Comparison of ENCODE assay signal across 26 cellular contexts in the genomic region with DNA sequence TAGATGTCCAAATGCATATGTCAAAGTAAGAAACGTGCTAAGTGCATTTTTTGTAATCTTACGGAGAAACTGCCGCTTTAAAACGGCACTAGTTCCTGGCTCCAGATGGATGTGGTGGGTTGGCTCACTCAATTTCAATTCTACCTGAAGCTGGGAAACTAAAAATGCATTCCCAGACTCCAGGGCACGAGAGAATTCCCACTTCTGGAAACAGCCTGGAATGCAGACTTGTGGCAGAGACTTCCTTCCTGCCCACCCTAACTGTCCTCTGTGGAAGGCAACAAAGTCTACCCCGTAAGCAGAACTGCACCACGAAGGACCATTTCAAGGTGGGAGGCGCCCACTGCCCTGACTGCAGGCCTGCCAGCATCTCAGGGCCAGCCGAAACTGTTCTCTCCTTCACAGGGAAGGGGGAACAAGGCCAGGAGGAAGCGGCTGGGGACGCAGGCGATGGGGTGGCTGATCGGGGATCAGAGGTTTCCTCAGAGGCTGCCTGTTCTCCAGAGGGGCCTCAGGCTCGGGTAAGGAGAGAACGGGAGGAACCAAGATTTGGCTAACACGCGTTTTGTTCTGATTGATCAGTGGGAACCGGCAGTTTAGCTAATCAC.
DNase-seq lines count a peak whose midpoint lies in the region; ATAC-seq and TF ChIP-seq lines count a peak whose summit lies in the region.
"Had no signal": no experiment of that assay in that cellular context is flagged by ENCODE, and none has a peak within 500 bp of the region (broad histone marks: within the 10 kb centered on the region; RNA-seq: fewer than 3 reads in every experiment).

No MANE protein-coding gene starts in this region.

- H3K9me3 ChIP-seq in BLaER1 treated with 17β-estradiol and CSF1 and Interleukin-3, amounts not matched to agents 10 nM and 100 nM (replicated peaks in 1 of 11), result no peaks in the 10 kb centered on the region
- no peaks in the 10 kb centered on the region for H3K9me3 ChIP-seq in ascending aorta
- no peaks in the 10 kb centered on the region for H3K9me3 ChIP-seq in mesodermal cell (ENCODE audit: control insufficient read depth, low read length)
- no peaks in the 10 kb centered on the region for H3K9me3 ChIP-seq in sigmoid colon
- H3K9me3 ChIP-seq: colonic mucosa had no signal

- H3K79me2 ChIP-seq in mesendoderm (ENCODE audit: control insufficient read depth, insufficient read depth, low read length), result peaks cover 3% of the 10 kb centered on the region

- DNase-seq in ascending aorta (ENCODE audit: low spot score in 2 of 2), result no peak
- no peak for DNase-seq in sigmoid colon
- DNase-seq in activated T-cell treated with anti-CD3 and anti-CD28 coated beads for 4 hours, result no peak
- no peak for DNase-seq in KBM-7
- no peak for DNase-seq in mesendoderm
- DNase-seq: ACHN; activated CD4-positive, CD25-positive, alpha-beta regulatory T cell; activated naive CD4-positive, alpha-beta T cell treated with anti-CD3 and anti-CD28 coated beads, Interleukin-2, amount 10 ng/mL, durations not matched to agents 7 days and 5 days; amniotic stem cell; Calu3; colonic mucosa; DND-41; effector memory CD4-positive, alpha-beta T cell; erythroblast; NCI-H1048; NCI-H1694; NCI-H510A; occipital lobe; Right ventricle myocardium superior; small intestine; stimulated activated CD4-positive, alpha-beta T cell treated with anti-CD3 and anti-CD28 coated beads, Interleukin-1b, Interleukin-23, amount 100 ng/mL, for 48 hours; stimulated activated CD8-positive, alpha-beta memory T cell treated with anti-CD3 and anti-CD28 coated beads, Interleukin-4, amount 100 ng/mL, for 48 hours had no signal

- no peak overlapping the region for H3K4me3 ChIP-seq in BLaER1 treated with 17β-estradiol and CSF1 and Interleukin-3, amounts not matched to agents 10 nM and 100 nM
- peak overlapping the region; percentile 2 to 15 for H3K4me3 ChIP-seq in ascending aorta
- no peak overlapping the region for H3K4me3 ChIP-seq in mesodermal cell (ENCODE audit: extremely low read depth, insufficient read depth, low read length, poor library complexity, severe bottlenecking)
- H3K4me3 ChIP-seq in sigmoid colon, result no peak overlapping the region
- H3K4me3 ChIP-seq in mesendoderm (ENCODE audit: low read length), result no peak overlapping the region
- H3K4me3 ChIP-seq: colonic mucosa had no signal

- intact Hi-C loops in ascending aorta (cut with DNase I) (no loop called here), sigmoid colon (cut with DNase I) (no loop called here)

- H3K56ac ChIP-seq in mesendoderm (ENCODE audit: low read length), result no peak overlapping the region

- no peak overlapping the region for H3K23ac ChIP-seq in mesendoderm (ENCODE audit: low read length)

- H3K4me2 ChIP-seq in BLaER1 treated with 17β-estradiol and CSF1 and Interleukin-3, amounts not matched to agents 10 nM and 100 nM, result peak overlapping the region in 9 of 11 experiments; percentile 2 to 52 (median 37); a peak in 16 of 22 replicates
- no peak overlapping the region for H3K4me2 ChIP-seq in mesendoderm (ENCODE audit: low read length)

- H3K18ac ChIP-seq in mesendoderm (ENCODE audit: low read length), result no peak overlapping the region

- no peak overlapping the region for H2BK120ac ChIP-seq in mesendoderm (ENCODE audit: low read depth, low read length)

- peaks cover 19 to 70% (median 32%) of the 10 kb centered on the region in 11 experiments; a peak in 21 of 22 replicates for H3K27me3 ChIP-seq in BLaER1 treated with 17β-estradiol and CSF1 and Interleukin-3, amounts not matched to agents 10 nM and 100 nM
- H3K27me3 ChIP-seq in ascending aorta (no peaks in the 10 kb centered on the region), sigmoid colon (no peaks in the 10 kb centered on the region), mesendoderm (ENCODE audit: insufficient read depth, low read length, poor library complexity) (no peaks in the 10 kb centered on the region)
- H3K27me3 ChIP-seq: colonic mucosa had no signal

- no peak overlapping the region for H4K5ac ChIP-seq in mesendoderm (ENCODE audit: low read length)

- no peak for TF ChIP-seq EP300 in sigmoid colon (IDR thresholded peaks at IDR 0.05)

- no peak for TF ChIP-seq POLR2A in sigmoid colon (IDR thresholded peaks at IDR 0.05)

- peaks cover 33 to 56% (median 46%) of the 10 kb centered on the region in 10 experiments for H3K4me1 ChIP-seq in BLaER1 treated with 17β-estradiol and CSF1 and Interleukin-3, amounts not matched to agents 10 nM and 100 nM
- H3K4me1 ChIP-seq in ascending aorta (peaks cover 6 to 52% of the 10 kb centered on the region in 2 donors), mesodermal cell (ENCODE audit: control insufficient read depth, insufficient read depth, low read length, poor library complexity, severe bottlenecking) (peaks cover 54% of the 10 kb centered on the region), sigmoid colon (peaks cover 0 to 92% (median 89%) of the 10 kb centered on the region in 4 donors), mesendoderm (ENCODE audit: control insufficient read depth, low read depth, low read length) (peaks cover 13% of the 10 kb centered on the region)
- H3K4me1 ChIP-seq: colonic mucosa had no signal

- H2BK5ac ChIP-seq in mesendoderm (ENCODE audit: low read length), result no peak overlapping the region

- ATAC-seq in GM18909 (IDR thresholded peaks at IDR 0.05; ENCODE audit: poor library complexity, unreplicated experiment), result no peak
- ATAC-seq: HCT116 had no signal

- TF ChIP-seq CTCF in ascending aorta (IDR thresholded peaks at IDR 0.05) (no peak), sigmoid colon (IDR thresholded peaks at IDR 0.05) (no peak)

- no peak overlapping the region for H2BK15ac ChIP-seq in mesendoderm (replicated peaks; ENCODE audit: low read depth)

- no peak overlapping the region for H3K4ac ChIP-seq in mesendoderm (ENCODE audit: low read depth, low read length)

- H3K9ac ChIP-seq in BLaER1 treated with 17β-estradiol and CSF1 and Interleukin-3, amounts not matched to agents 10 nM and 100 nM, result no peak overlapping the region
- no peak overlapping the region for H3K9ac ChIP-seq in mesendoderm (ENCODE audit: low read length)

- H4K20me1 ChIP-seq in BLaER1 treated with 17β-estradiol and CSF1 and Interleukin-3, amounts not matched to agents 10 nM and 100 nM, result peaks cover 25 to 100% (median 93%) of the 10 kb centered on the region in 11 experiments; a peak in 21 of 22 replicates

- 92 to 95% methylated on average over 14 to 16 of the region's 18 CpGs for WGBS in mesodermal cell (ENCODE audit: insufficient coverage in 2 of 2), 2 experiments
- WGBS in sigmoid colon, 2 donors, result 63 to 85% methylated on average over 18 of the region's 18 CpGs
- no CpG with 5 or more reads among the region's 18 CpGs for WGBS in mesendoderm (ENCODE audit: extremely low coverage, insufficient coverage, low lambda C conversion rate)

- H3K27ac ChIP-seq in BLaER1 treated with 17β-estradiol and CSF1 and Interleukin-3, amounts not matched to agents 10 nM and 100 nM, result no peak overlapping the region
- peak overlapping the region; percentile 92 to 95 for H3K27ac ChIP-seq in ascending aorta
- peak overlapping the region; percentile 49 for H3K27ac ChIP-seq in mesodermal cell (ENCODE audit: low read depth, low read length, severe bottlenecking)
- H3K27ac ChIP-seq in sigmoid colon, result peak overlapping the region in 3 of 4 donors; percentile 17 to 79 (median 77)
- H3K27ac ChIP-seq in mesendoderm (ENCODE audit: low read depth, low read length), result no peak overlapping the region
- H3K27ac ChIP-seq: colonic mucosa had no signal

- H2AK5ac ChIP-seq in mesendoderm (ENCODE audit: low read length), result no peak overlapping the region

- no peak overlapping the region for H4K8ac ChIP-seq in mesendoderm (ENCODE audit: low read depth, low read length)

- no peaks in the 10 kb centered on the region for H3K36me3 ChIP-seq in BLaER1 treated with 17β-estradiol and CSF1 and Interleukin-3, amounts not matched to agents 10 nM and 100 nM
- H3K36me3 ChIP-seq in ascending aorta (no peaks in the 10 kb centered on the region), mesodermal cell (ENCODE audit: control insufficient read depth, insufficient read depth, low read length) (no peaks in the 10 kb centered on the region), sigmoid colon (no peaks in the 10 kb centered on the region), mesendoderm (ENCODE audit: control insufficient read depth, insufficient read depth, low read length) (no peaks in the 10 kb centered on the region)
- H3K36me3 ChIP-seq: colonic mucosa had no signal

- in situ Hi-C loops in KBM-7 (cut with MboI; ENCODE audit: low pct_unique_long_range_greater_than_20kb, low sequenced_read_pairs), result no loop called here

- H3K79me1 ChIP-seq in mesendoderm (ENCODE audit: low read length), result peaks cover 8% of the 10 kb centered on the region

Comparison
In these comparisons a context has a peak if more than half of its experiments do, and no peak if none do; other contexts are left out.
1. H3K27ac ChIP-seq: peak in ascending aorta (2 of 2), mesodermal cell (single experiment) and sigmoid colon (3 of 4); none in BLaER1 treated with 17β-estradiol and CSF1 and Interleukin-3, amounts not matched to agents 10 nM and 100 nM (0 of 11) and mesendoderm (single experiment).
2. H3K4me3 ChIP-seq: peak in ascending aorta (2 of 2); none in BLaER1 treated with 17β-estradiol and CSF1 and Interleukin-3, amounts not matched to agents 10 nM and 100 nM (0 of 10), mesodermal cell (single experiment), sigmoid colon (0 of 4) and mesendoderm (single experiment).